ENCODE assay signal across 1 cellular context in the genomic region with DNA sequence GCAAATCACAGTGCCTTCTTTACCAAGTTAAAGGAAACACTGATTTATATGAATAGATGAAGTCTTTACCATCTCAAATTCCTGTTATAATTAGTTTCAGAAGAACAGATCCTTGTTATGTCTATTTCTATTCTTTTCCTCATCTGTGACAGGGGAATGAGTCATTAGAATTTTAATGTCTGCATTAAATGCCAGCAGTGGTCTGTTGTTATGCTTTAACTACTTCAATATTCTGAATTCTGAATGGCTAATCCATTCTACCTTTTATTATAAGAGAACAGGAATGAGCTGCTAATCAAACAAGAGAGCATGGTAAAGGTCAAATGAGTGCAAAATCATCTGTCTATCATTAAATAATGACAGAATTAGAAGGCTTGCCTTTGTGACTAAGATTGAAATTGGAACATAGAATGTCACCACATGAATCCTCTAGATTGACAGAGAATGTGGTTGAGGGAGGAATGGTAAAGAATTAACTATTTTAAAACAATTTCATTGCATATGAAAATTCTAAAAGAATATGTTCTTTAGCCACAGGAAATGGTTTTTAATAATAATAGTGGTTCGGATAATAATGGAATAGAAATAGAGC.
TF ChIP-seq lines count a peak whose summit lies in the region.

No MANE protein-coding gene starts in this region.

TF ChIP-seq in SK-N-SH, 30 proteins besides CTCF, POLR2A, EP300 and RAD21:
- TF ChIP-seq FOXJ3 (CRISPR knock-in tag; IDR thresholded peaks at IDR 0.05) (no peak), NRF1 (IDR thresholded peaks at IDR 0.05; ENCODE audit: low read depth, low read length) (no peak), SIN3A (IDR thresholded peaks at IDR 0.05; ENCODE audit: borderline replicate concordance, low read depth, low read length) (no peak), USF1 (IDR thresholded peaks at IDR 0.05; ENCODE audit: borderline replicate concordance, low read depth) (no peak), GABPA (IDR thresholded peaks at IDR 0.05; ENCODE audit: low read depth) (no peak), YY1 (IDR thresholded peaks at IDR 0.05; ENCODE audit: low read depth) (no peak), GATA2 (CRISPR knock-in tag; IDR thresholded peaks at IDR 0.05) (no peak), NFIC (IDR thresholded peaks at IDR 0.05; ENCODE audit: borderline replicate concordance) (no peak), MXI1 (IDR thresholded peaks at IDR 0.05; ENCODE audit: low read depth, low read length) (no peak), TEAD4 (IDR thresholded peaks at IDR 0.05; ENCODE audit: borderline replicate concordance, insufficient read depth) (0 out of 2 replicates have a peak, but pooled peaks have one; percentile 34), REST (IDR thresholded peaks at IDR 0.05; ENCODE audit: low read depth, low read length) (no peak), FOXM1 (IDR thresholded peaks at IDR 0.05; ENCODE audit: low read depth) (0 out of 2 replicates have a peak, but pooled peaks have one; percentile 28), TAF1 (IDR thresholded peaks at IDR 0.05; ENCODE audit: borderline replicate concordance, low read depth, low read length) (no peak), RCOR1 (IDR thresholded peaks at IDR 0.05; ENCODE audit: low read length) (no peak), EZH2phosphoT487 (IDR thresholded peaks at IDR 0.05; ENCODE audit: borderline replicate concordance, low read depth) (no peak), RXRA (IDR thresholded peaks at IDR 0.05; ENCODE audit: borderline replicate concordance, low read depth) (no peak), MEF2A (IDR thresholded peaks at IDR 0.05; ENCODE audit: borderline replicate concordance, low read depth) (no peak), POLR2AphosphoS5 (IDR thresholded peaks at IDR 0.05; ENCODE audit: low read depth, low read length) (peak; percentile 38; the same call in 1 of the 2 replicates), CHD2 (IDR thresholded peaks at IDR 0.05; ENCODE audit: low read length, partially characterized antibody) (no peak), FOSL2 (IDR thresholded peaks at IDR 0.05; ENCODE audit: borderline replicate concordance, low read depth) (peak; percentile 65), ELF1 (IDR thresholded peaks at IDR 0.05) (no peak), SMC3 (IDR thresholded peaks at IDR 0.05; ENCODE audit: low read depth, low read length) (no peak), JUND (IDR thresholded peaks at IDR 0.05) (peak; percentile 75), IRF3 (IDR thresholded peaks at IDR 0.05; ENCODE audit: low read depth, low read length) (no peak), TCF12 (IDR thresholded peaks at IDR 0.05) (peak; percentile 91), RFX5 (IDR thresholded peaks at IDR 0.05; ENCODE audit: low read length) (no peak)
- TF ChIP-seq, protein P1, sequence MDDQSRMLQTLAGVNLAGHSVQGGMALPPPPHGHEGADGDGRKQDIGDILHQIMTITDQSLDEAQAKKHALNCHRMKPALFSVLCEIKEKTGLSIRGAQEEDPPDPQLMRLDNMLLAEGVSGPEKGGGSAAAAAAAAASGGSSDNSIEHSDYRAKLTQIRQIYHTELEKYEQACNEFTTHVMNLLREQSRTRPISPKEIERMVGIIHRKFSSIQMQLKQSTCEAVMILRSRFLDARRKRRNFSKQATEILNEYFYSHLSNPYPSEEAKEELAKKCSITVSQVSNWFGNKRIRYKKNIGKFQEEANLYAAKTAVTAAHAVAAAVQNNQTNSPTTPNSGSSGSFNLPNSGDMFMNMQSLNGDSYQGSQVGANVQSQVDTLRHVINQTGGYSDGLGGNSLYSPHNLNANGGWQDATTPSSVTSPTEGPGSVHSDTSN (IDR thresholded peaks at IDR 0.05): peak; percentile 82; the same call in 1 of the 2 replicates
- TF ChIP-seq, protein P2, sequence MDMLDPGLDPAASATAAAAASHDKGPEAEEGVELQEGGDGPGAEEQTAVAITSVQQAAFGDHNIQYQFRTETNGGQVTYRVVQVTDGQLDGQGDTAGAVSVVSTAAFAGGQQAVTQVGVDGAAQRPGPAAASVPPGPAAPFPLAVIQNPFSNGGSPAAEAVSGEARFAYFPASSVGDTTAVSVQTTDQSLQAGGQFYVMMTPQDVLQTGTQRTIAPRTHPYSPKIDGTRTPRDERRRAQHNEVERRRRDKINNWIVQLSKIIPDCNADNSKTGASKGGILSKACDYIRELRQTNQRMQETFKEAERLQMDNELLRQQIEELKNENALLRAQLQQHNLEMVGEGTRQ (IDR thresholded peaks at IDR 0.05; ENCODE audit: borderline replicate concordance, low read depth, low read length): no peak
- TF ChIP-seq, protein P3, sequence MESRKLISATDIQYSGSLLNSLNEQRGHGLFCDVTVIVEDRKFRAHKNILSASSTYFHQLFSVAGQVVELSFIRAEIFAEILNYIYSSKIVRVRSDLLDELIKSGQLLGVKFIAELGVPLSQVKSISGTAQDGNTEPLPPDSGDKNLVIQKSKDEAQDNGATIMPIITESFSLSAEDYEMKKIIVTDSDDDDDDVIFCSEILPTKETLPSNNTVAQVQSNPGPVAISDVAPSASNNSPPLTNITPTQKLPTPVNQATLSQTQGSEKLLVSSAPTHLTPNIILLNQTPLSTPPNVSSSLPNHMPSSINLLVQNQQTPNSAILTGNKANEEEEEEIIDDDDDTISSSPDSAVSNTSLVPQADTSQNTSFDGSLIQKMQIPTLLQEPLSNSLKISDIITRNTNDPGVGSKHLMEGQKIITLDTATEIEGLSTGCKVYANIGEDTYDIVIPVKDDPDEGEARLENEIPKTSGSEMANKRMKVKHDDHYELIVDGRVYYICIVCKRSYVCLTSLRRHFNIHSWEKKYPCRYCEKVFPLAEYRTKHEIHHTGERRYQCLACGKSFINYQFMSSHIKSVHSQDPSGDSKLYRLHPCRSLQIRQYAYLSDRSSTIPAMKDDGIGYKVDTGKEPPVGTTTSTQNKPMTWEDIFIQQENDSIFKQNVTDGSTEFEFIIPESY (IDR thresholded peaks at IDR 0.05; ENCODE audit: borderline replicate concordance, low read depth): no peak
- TF ChIP-seq, protein P4, sequence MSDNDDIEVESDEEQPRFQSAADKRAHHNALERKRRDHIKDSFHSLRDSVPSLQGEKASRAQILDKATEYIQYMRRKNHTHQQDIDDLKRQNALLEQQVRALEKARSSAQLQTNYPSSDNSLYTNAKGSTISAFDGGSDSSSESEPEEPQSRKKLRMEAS (IDR thresholded peaks at IDR 0.05; ENCODE audit: low read depth): no peak
TF ChIP-seq in SK-N-SH: peak in this region for 7.
